ENCODE assay signal across 18 cellular contexts in genomic region chr22:41584881-41585280, GRCh38. TPM values are rescaled to one million over a fixed set of nuclear protein-coding genes. Genes with fewer than 3 reads are reported as not detected.
"Had no signal": no experiment of that assay in that cellular context is flagged by ENCODE, and none has a peak within 500 bp of the region (broad histone marks: within the 10 kb centered on the region; RNA-seq: fewer than 3 reads in every experiment).

No MANE protein-coding gene starts in this region.

- H3K9me3 Mint-ChIP-seq: naive thymus-derived CD4-positive, alpha-beta T cell; nephron progenitor cell had no signal

- H3K4me1 ChIP-seq: foreskin keratinocyte had no signal

- H3K4me3 ChIP-seq: hepatocyte, ovary, smooth muscle cell, tibial artery, upper lobe of left lung, vagina had no signal

- H3K27me3 ChIP-seq: foreskin keratinocyte, hepatocyte, neutrophil, ovary, tibial artery, upper lobe of left lung, vagina had no signal

- H3K9me3 ChIP-seq: neutrophil, ovary, tibial artery, upper lobe of left lung, vagina had no signal

- DNase-seq: erythroblast; foreskin keratinocyte; left colon; mesendoderm; naive thymus-derived CD4-positive, alpha-beta T cell; nephron progenitor cell; ovary; stimulated activated CD4-positive, alpha-beta T cell treated with anti-CD3 and anti-CD28 coated beads, Interleukin-2, amount 100 ng/mL, for 48 hours; stimulated activated naive CD8-positive, alpha-beta T cell treated with anti-CD3 and anti-CD28 coated beads, Interleukin-15, Interleukin-2, amounts not matched to agents 100 U/mL and 50 U/mL, for 24 hours; tibial artery; upper lobe of left lung had no signal

- ATAC-seq: foreskin keratinocyte; left colon; naive thymus-derived CD4-positive, alpha-beta T cell; right cardiac atrium; stimulated activated naive CD8-positive, alpha-beta T cell treated with anti-CD3 and anti-CD28 coated beads, Interleukin-15, Interleukin-2, amounts not matched to agents 100 U/mL and 50 U/mL, for 24 hours had no signal

- H3K36me3 ChIP-seq: ovary had no signal

- H3K4me2 ChIP-seq: hepatocyte, smooth muscle cell had no signal

- H3K4me3 Mint-ChIP-seq: nephron progenitor cell had no signal

- H3K27ac ChIP-seq: foreskin keratinocyte, hepatocyte, neutrophil, ovary, tibial artery, upper lobe of left lung, vagina had no signal

- H3K27me3 Mint-ChIP-seq: naive thymus-derived CD4-positive, alpha-beta T cell had no signal

- H2AFZ ChIP-seq: hepatocyte had no signal

RNA-seq across cellular contexts. Expression of gene CSDC2, which starts 24.1 kb away (rescaled TPM):
- total RNA-seq: endothelial cell of umbilical vein; foreskin keratinocyte; lung microvascular endothelial cell; naive thymus-derived CD4-positive, alpha-beta T cell had no signal
